8 cellular contexts compared by ENCODE assay signal in genomic region chr3:184777566-184778356, GRCh38.
A peak's percentile ranks its signal among the peaks of the same experiment; 100 is the strongest.
DNase-seq lines count a peak whose midpoint lies in the region; ATAC-seq and TF ChIP-seq lines count a peak whose summit lies in the region.

No MANE protein-coding gene starts in this region.

- H3K4me1 Mint-ChIP-seq in central memory CD8-positive, alpha-beta T cell, result no peaks in the 10 kb centered on the region

- TF ChIP-seq CTCF in GM12873 (IDR thresholded peaks at IDR 0.05; ENCODE audit: insufficient read depth, low read depth, low read length, missing control alignments), result peak; percentile 75

- H3K27ac Mint-ChIP-seq in central memory CD8-positive, alpha-beta T cell (ENCODE audit: low read depth), result no peak overlapping the region

- H3K36me3 Mint-ChIP-seq in central memory CD8-positive, alpha-beta T cell (ENCODE audit: insufficient read depth), result peaks cover 4% of the 10 kb centered on the region

- H3K27me3 Mint-ChIP-seq in central memory CD8-positive, alpha-beta T cell, result peaks cover 77% of the 10 kb centered on the region

- ATAC-seq in HG03280 (IDR thresholded peaks at IDR 0.05; ENCODE audit: unreplicated experiment) (peak; percentile 63), GM21360 (IDR thresholded peaks at IDR 0.05; ENCODE audit: unreplicated experiment) (no peak)
- peak; percentile 87 to 88 for ATAC-seq in activated CD4-positive, CD25-positive, alpha-beta regulatory T cell treated with anti-CD3 and anti-CD28 coated beads, Interleukin-2, amount 50 U/mL, for 24 hours
- peak; percentile 77 for ATAC-seq in central memory CD8-positive, alpha-beta T cell (replicated peaks; ENCODE audit: extremely low read depth, poor library complexity, severe bottlenecking)

- peak; percentile 90 for DNase-seq in NCI-H510A (lab: John Stamatoyannopoulos, UW)
- peak; percentile 64 to 79 for DNase-seq in central memory CD8-positive, alpha-beta T cell (ENCODE audit: low spot score in 2 of 2)
- peak; percentile 81 for DNase-seq in kidney glomerular epithelial cell (lab: John Stamatoyannopoulos, UW)
- DNase-seq in stimulated activated CD4-positive, alpha-beta T cell treated with anti-CD3 and anti-CD28 coated beads, Interleukin-1b, Interleukin-23, amount 100 ng/mL, for 48 hours, result peak; percentile 85

- H3K4me3 Mint-ChIP-seq in central memory CD8-positive, alpha-beta T cell, result no peak overlapping the region

- H3K9me3 Mint-ChIP-seq in central memory CD8-positive, alpha-beta T cell, result no peaks in the 10 kb centered on the region
